In genomic region chr3:64972793-64973192, GRCh38 we compare ENCODE assay signal across 19 cellular contexts.
DNase-seq lines count a peak whose midpoint lies in the region; ATAC-seq and TF ChIP-seq lines count a peak whose summit lies in the region.
"Had no signal": no experiment of that assay in that cellular context is flagged by ENCODE, and none has a peak within 500 bp of the region (broad histone marks: within the 10 kb centered on the region; RNA-seq: fewer than 3 reads in every experiment).

No MANE protein-coding gene starts in this region.

- peak; percentile 85 for ATAC-seq in HG03432 (IDR thresholded peaks at IDR 0.05; ENCODE audit: unreplicated experiment)

- H3K4ac ChIP-seq in mesenchymal stem cell (ENCODE audit: low read depth in 1 of 2, low read length in 2 of 2), result no peak overlapping the region

- peaks cover 7% of the 10 kb centered on the region for H3K27me3 Mint-ChIP-seq in osteocyte (ENCODE audit: unreplicated experiment)

- H3K4me3 Mint-ChIP-seq in osteocyte (ENCODE audit: unreplicated experiment), result no peak overlapping the region
- H3K4me3 Mint-ChIP-seq: dendritic cell treated with granulocyte-macrophage colony-stimulating factor and Interleukin-4, amounts not matched to agents 40 ng/mL and 50 ng/mL, for 4 days had no signal

- no peak overlapping the region for H2BK12ac ChIP-seq in mesenchymal stem cell (ENCODE audit: low read length in 2 of 2)

- H2AFZ ChIP-seq in mesenchymal stem cell (ENCODE audit: low read depth, low read length), result no peak overlapping the region

- H3K36me3 Mint-ChIP-seq in osteocyte (ENCODE audit: unreplicated experiment), result no peaks in the 10 kb centered on the region

- no peak overlapping the region for H2BK120ac ChIP-seq in mesenchymal stem cell (ENCODE audit: low read depth, low read length)

- H3K4me2 ChIP-seq in mesenchymal stem cell (ENCODE audit: low read length, poor library complexity, severe bottlenecking), result no peak overlapping the region

- H2BK5ac ChIP-seq in mesenchymal stem cell (ENCODE audit: low read depth, low read length, poor library complexity, severe bottlenecking), result no peak overlapping the region

- no peak overlapping the region for H2AK5ac ChIP-seq in mesenchymal stem cell (ENCODE audit: low read length, severe bottlenecking)

- H3K9me3 ChIP-seq in mesenchymal stem cell (ENCODE audit: control insufficient read depth, low read length), result no peaks in the 10 kb centered on the region
- H3K9me3 ChIP-seq: tibial artery had no signal

- no peak overlapping the region for H2BK15ac ChIP-seq in mesenchymal stem cell (ENCODE audit: low read depth, poor library complexity, severe bottlenecking)

- peaks cover 5% of the 10 kb centered on the region for H3K4me1 ChIP-seq in mesenchymal stem cell (ENCODE audit: control insufficient read depth, insufficient read depth, low read depth, low read length)
- H3K4me1 ChIP-seq: sigmoid colon had no signal

- H3K36me3 ChIP-seq in mesenchymal stem cell (ENCODE audit: control insufficient read depth in 1 of 2, insufficient read depth in 2 of 2, low read depth in 1 of 2, low read length in 2 of 2), result no peaks in the 10 kb centered on the region

- WGBS in mesenchymal stem cell, result 25% methylated on average over 1 of the region's 1 CpG

- no peaks in the 10 kb centered on the region for H3K27me3 ChIP-seq in mesenchymal stem cell (ENCODE audit: control insufficient read depth in 1 of 2, insufficient read depth in 1 of 2, low read length in 2 of 2)
- H3K27me3 ChIP-seq: sigmoid colon, tibial artery had no signal

- no peak overlapping the region for H3K18ac ChIP-seq in mesenchymal stem cell (ENCODE audit: low read depth in 1 of 2, low read length in 2 of 2)

- H3K14ac ChIP-seq in mesenchymal stem cell (ENCODE audit: low read length in 2 of 2), result no peak overlapping the region

- no peak overlapping the region for H3K27ac ChIP-seq in mesenchymal stem cell (ENCODE audit: low read length, poor library complexity, severe bottlenecking)
- H3K27ac ChIP-seq: 22Rv1, C4-2B, sigmoid colon, tibial artery had no signal

- H3K23ac ChIP-seq in mesenchymal stem cell (ENCODE audit: low read length in 2 of 2), result no peak overlapping the region

- DNase-seq in NOMO-1 treated with DMSO at 0.1 percent for 48 hours (lab: John Stamatoyannopoulos, UW; ENCODE audit: unreplicated experiment) (peak; percentile 21), NOMO-1 treated with dmso at 0.1 percent for 144 hours (lab: John Stamatoyannopoulos, UW; ENCODE audit: unreplicated experiment) (no peak), RPMI7951 (ENCODE audit: low read depth) (peak; percentile 64), mesenchymal stem cell (peak; percentile 80), GM19238 (ENCODE audit: insufficient read length, low spot score) (no peak), osteocyte (ENCODE audit: extremely low spot score, unreplicated experiment) (no peak), kidney glomerular epithelial cell (lab: John Stamatoyannopoulos, UW) (no peak)
- DNase-seq: activated effector memory CD4-positive, alpha-beta T cell treated with anti-CD3 and anti-CD28 coated beads, Interleukin-2, amount 50 U/mL, for 16 hours; DMS79 treated with DMSO at 0.1 percent for 48 hours; H7; kidney; NCI-H1417; sigmoid colon; stimulated activated CD4-positive, alpha-beta T cell treated with anti-CD3 and anti-CD28 coated beads, Interleukin-2, amount 100 ng/mL, for 48 hours; tibial artery had no signal

- no peaks in the 10 kb centered on the region for H3K79me1 ChIP-seq in mesenchymal stem cell (replicated peaks; ENCODE audit: low read length, poor library complexity, severe bottlenecking)

- H4K8ac ChIP-seq in mesenchymal stem cell (ENCODE audit: low read length), result no peak overlapping the region

- H3K4me3 ChIP-seq in mesenchymal stem cell (ENCODE audit: insufficient read depth in 1 of 2, low read depth in 1 of 2, low read length in 2 of 2), result no peak overlapping the region
- H3K4me3 ChIP-seq: sigmoid colon, tibial artery had no signal

- H4K91ac ChIP-seq in mesenchymal stem cell (ENCODE audit: low read length), result no peak overlapping the region

- peaks cover 6% of the 10 kb centered on the region for H3K9me3 Mint-ChIP-seq in osteocyte (ENCODE audit: unreplicated experiment)

- no peak for TF ChIP-seq CTCF in osteocyte (IDR thresholded peaks at IDR 0.05)

- H3K9ac ChIP-seq in mesenchymal stem cell (ENCODE audit: low read length), result no peak overlapping the region

- no peak overlapping the region for H3K27ac Mint-ChIP-seq in osteocyte (ENCODE audit: unreplicated experiment)
- H3K27ac Mint-ChIP-seq: dendritic cell treated with granulocyte-macrophage colony-stimulating factor and Interleukin-4, amounts not matched to agents 40 ng/mL and 50 ng/mL, for 4 days had no signal

- H3K4me1 Mint-ChIP-seq in osteocyte (ENCODE audit: unreplicated experiment), result peaks cover 2% of the 10 kb centered on the region

Comparison
In these comparisons a context has a peak if more than half of its experiments do, and no peak if none do; other contexts are left out.
1. DNase-seq: peak in NOMO-1 treated with DMSO at 0.1 percent for 48 hours (single experiment), RPMI7951 (single experiment) and mesenchymal stem cell (single experiment); none in NOMO-1 treated with dmso at 0.1 percent for 144 hours (single experiment), GM19238 (single experiment), osteocyte (single experiment) and kidney glomerular epithelial cell (single experiment).